ENCODE assay signal across 9 cellular contexts in the genomic region with DNA sequence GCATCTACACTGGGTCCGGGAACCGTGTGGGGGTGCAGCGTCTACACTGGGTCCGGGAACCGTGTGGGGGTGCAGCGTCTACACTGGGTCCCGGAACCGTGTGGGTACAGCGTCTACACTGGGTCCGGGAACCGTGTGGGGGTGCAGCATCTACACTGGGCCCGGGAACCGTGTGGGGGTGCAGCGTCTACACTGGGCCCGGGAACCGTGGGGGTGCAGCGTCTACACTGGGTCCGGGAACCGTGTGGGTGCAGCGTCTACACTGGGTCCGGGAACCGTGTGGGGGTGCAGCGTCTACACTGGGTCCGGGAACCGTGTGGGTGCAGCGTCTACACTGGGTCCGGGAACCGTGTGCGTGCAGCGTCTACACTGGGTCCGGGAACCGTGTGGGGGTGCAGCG. TPM values are rescaled to one million over a fixed set of nuclear protein-coding genes. Genes with fewer than 3 reads are reported as not detected.
"Had no signal": no experiment of that assay in that cellular context is flagged by ENCODE, and none has a peak within 500 bp of the region (broad histone marks: within the 10 kb centered on the region; RNA-seq: fewer than 3 reads in every experiment).

No MANE protein-coding gene starts in this region.

RNA-seq across cellular contexts. Expression of a gene that starts 6.2 kb away (rescaled TPM):
- total RNA-seq: subcutaneous adipose tissue, suprapubic skin, temporal lobe, thyroid gland, transverse colon, upper lobe of left lung, upper lobe of right lung, ureter, urinary bladder had no signal
